Comparison of ENCODE assay signal across 1 cellular context in the genomic region with DNA sequence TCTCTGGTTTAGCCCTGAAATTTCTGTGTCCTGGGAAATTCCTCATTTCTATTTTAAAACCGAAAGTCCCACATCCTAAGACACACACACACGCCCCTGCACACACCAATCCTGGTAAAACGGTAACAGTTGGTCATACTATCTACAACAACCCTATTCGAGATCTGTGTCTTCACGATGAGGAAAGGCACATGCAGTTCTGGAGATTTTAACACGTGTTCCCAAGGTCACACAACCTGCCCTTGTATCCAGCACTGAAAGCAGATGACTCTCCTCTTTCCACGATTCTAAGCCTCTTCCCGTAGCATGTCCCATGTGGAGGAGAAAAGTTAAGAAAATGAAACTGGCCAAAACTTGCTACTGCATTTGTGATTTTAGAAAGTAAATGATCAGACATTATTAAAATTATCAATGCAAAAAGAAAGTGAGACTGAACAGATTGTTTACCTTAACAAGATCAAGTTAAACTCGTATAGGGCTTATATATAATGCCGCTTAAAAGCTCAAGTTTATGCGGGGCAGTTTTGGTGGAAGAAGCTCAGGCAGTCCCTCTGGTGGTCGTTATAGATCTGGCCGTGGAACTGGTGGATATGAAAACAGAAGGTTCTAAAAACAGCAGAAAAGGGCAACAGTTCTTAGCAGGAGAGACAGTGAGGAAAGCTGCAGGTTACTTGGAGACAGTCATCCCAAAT.
TF ChIP-seq lines count a peak whose summit lies in the region.

No MANE protein-coding gene starts in this region.

TF ChIP-seq in H1, 55 proteins besides CTCF, POLR2A, EP300 and RAD21:
- TF ChIP-seq BRCA1 (IDR thresholded peaks at IDR 0.05; ENCODE audit: low read depth, low read length) (no peak), FOSL1 (IDR thresholded peaks at IDR 0.05; ENCODE audit: insufficient read depth, low read depth, low read length) (no peak), CREB1 (IDR thresholded peaks at IDR 0.05) (no peak), GTF2F1 (IDR thresholded peaks at IDR 0.05; ENCODE audit: borderline replicate concordance, low read depth, low read length) (no peak), CTBP2 (IDR thresholded peaks at IDR 0.05; ENCODE audit: borderline replicate concordance, insufficient read depth, insufficient read length, low read length) (no peak), SIX5 (IDR thresholded peaks at IDR 0.05; ENCODE audit: low read depth, low read length) (no peak), TAF1 (IDR thresholded peaks at IDR 0.05; ENCODE audit: low read depth, low read length) (no peak), CHD2 (IDR thresholded peaks at IDR 0.05; ENCODE audit: low read length) (no peak)
- TF ChIP-seq, protein P1, sequence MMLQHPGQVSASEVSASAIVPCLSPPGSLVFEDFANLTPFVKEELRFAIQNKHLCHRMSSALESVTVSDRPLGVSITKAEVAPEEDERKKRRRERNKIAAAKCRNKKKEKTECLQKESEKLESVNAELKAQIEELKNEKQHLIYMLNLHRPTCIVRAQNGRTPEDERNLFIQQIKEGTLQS (IDR thresholded peaks at IDR 0.05; ENCODE audit: insufficient read depth, low read depth, low read length): no peak
- TF ChIP-seq, protein P2, sequence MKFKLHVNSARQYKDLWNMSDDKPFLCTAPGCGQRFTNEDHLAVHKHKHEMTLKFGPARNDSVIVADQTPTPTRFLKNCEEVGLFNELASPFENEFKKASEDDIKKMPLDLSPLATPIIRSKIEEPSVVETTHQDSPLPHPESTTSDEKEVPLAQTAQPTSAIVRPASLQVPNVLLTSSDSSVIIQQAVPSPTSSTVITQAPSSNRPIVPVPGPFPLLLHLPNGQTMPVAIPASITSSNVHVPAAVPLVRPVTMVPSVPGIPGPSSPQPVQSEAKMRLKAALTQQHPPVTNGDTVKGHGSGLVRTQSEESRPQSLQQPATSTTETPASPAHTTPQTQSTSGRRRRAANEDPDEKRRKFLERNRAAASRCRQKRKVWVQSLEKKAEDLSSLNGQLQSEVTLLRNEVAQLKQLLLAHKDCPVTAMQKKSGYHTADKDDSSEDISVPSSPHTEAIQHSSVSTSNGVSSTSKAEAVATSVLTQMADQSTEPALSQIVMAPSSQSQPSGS (IDR thresholded peaks at IDR 0.05; ENCODE audit: low read length): no peak
